Comparison of ENCODE assay signal across 25 cellular contexts in genomic region chr3:56064684-56065083, GRCh38.
"Had no signal": no experiment of that assay in that cellular context is flagged by ENCODE, and none has a peak within 500 bp of the region (broad histone marks: within the 10 kb centered on the region; RNA-seq: fewer than 3 reads in every experiment).

No MANE protein-coding gene starts in this region.

- H3K4me3 ChIP-seq: coronary artery, smooth muscle cell, testis, uterus had no signal

- FAIRE-seq: endometrium had no signal

- H3K36me3 ChIP-seq: uterus had no signal

- H3K27me3 ChIP-seq: testis, uterus had no signal

- H3K4me2 ChIP-seq: smooth muscle cell had no signal

- H3K9me3 ChIP-seq: testis, uterus had no signal

- DNase-seq: activated B cell treated with CpG ODN at 0.5 μM for 24 hours; activated CD4-positive, alpha-beta T cell treated with anti-CD3 and anti-CD28 coated beads for 36 hours; activated CD4-positive, alpha-beta T cell treated with anti-CD3 and anti-CD28 coated beads, Interleukin-2, amount 50 U/mL, for 4 hours; activated CD8-positive, alpha-beta memory T cell treated with anti-CD3 and anti-CD28 coated beads, Interleukin-2, amount 50 U/mL, for 48 hours; activated naive CD4-positive, alpha-beta T cell treated with Interleukin-2 at 50 U/mL for 16 hours; activated naive CD8-positive, alpha-beta T cell treated with anti-CD3 and anti-CD28 coated beads, Interleukin-2, amount 10 ng/mL, durations not matched to agents 7 days and 5 days; activated T-cell treated with anti-CD3 and anti-CD28 coated beads, Interleukin-2, amount 50 U/mL, for 48 hours; amniotic stem cell; cerebellar nuclear complex; foreskin melanocyte; hippocampal formation; left ventricle myocardium superior; midbrain; stimulated activated CD4-positive, alpha-beta T cell treated with anti-CD3 and anti-CD28 coated beads, Interleukin-15, amount 100 ng/mL, for 24 hours; stimulated activated CD8-positive, alpha-beta memory T cell treated with anti-CD3 and anti-CD28 coated beads, Interleukin-4, amount 100 ng/mL, for 48 hours; stimulated activated naive B cell treated with anti-CD40 and anti-IgM and Interleukin-4, amounts not matched to agents 10 μg/mL and 1 μg/mL and 100 μg/mL, for 72 hours; T-helper 9 cell; testis; trophoblast cell; uterus had no signal

- H3K4me1 ChIP-seq: testis, uterus had no signal

- H3K27ac ChIP-seq: coronary artery, testis, uterus had no signal

- ATAC-seq: activated CD4-positive, alpha-beta T cell treated with anti-CD3 and anti-CD28 coated beads for 36 hours; left ventricle myocardium superior; natural killer cell treated with Interleukin-12 subunit alpha and Interleukin-12 subunit beta and Interleukin-15 and Interleukin-18, amount 100 ng/mL, for 72 hours; sciatic nerve; stimulated activated naive B cell treated with anti-CD40 and anti-IgM and Interleukin-4, amounts not matched to agents 10 μg/mL and 1 μg/mL and 100 μg/mL, for 72 hours had no signal
